In the genomic region with DNA sequence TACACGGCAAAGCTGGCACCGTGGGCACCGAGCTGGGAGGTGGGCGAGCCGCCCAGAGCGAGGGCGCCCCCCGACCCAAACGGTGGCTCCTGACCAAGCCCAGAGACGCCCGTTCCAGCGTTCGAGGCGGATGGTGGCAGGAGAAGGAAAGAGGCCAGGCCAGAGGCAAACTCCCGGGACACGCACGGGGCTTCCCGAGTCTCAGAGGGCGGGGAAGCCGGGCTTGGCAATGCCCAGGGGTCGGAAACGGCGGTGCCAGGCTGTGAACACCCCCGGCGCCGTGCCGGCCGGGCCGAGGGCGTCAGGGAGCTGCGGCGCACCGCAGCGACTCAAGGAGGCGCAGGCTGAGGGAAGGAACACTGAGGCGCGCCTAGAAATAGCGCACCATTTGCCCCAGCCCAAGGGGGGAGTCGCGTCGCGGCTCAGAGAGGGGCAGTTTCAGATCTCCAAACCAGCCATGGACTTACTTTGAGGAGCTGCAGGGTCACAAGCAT, we compare ENCODE assay signal across 8 cellular contexts. TPM values are rescaled to one million over a fixed set of nuclear protein-coding genes. Genes with fewer than 3 reads are reported as not detected.
A peak's percentile ranks its signal among the peaks of the same experiment; 100 is the strongest.
DNase-seq lines count a peak whose midpoint lies in the region; ATAC-seq, FAIRE-seq and TF ChIP-seq lines count a peak whose summit lies in the region.

No MANE protein-coding gene starts in this region.

- H2AFZ ChIP-seq in HepG2 (ENCODE audit: low read length), result no peak overlapping the region

- DNase-seq in NCI-H1417 (lab: John Stamatoyannopoulos, UW), result peak in 2 of 3 experiments; percentile 29 to 66
- no peak for DNase-seq in NCI-H1417 treated with DMSO at 0.1 percent for 48 hours (lab: John Stamatoyannopoulos, UW)
- peak; percentile 64 for DNase-seq in M059J (ENCODE audit: low read depth)
- peak; percentile 20 to 40 (median 26) for DNase-seq in body of pancreas
- no peak for DNase-seq in HepG2 (ENCODE audit: low spot score)
- DNase-seq in testis, result no peak
- DNase-seq in kidney tubule cell (ENCODE audit: low spot score), result no peak

- 2 to 10% methylated on average over 3 to 33 of the region's 42 CpGs for WGBS in body of pancreas, 2 donors
- 1% methylated on average over 15 of the region's 42 CpGs for WGBS in HepG2 (ENCODE audit: low lambda C conversion rate)
- 0 to 1% methylated on average over 11 to 42 of the region's 42 CpGs for WGBS in testis, 2 donors

- peak overlapping the region; percentile 82 for H3K9ac ChIP-seq in HepG2 (ENCODE audit: insufficient read depth, low read depth, low read length)

- POLR2A ChIA-PET in HepG2 (lab: Yijun Ruan, JAX), result interaction anchor here (0.6 to 10.3 kb wide), 15 partner anchors 18 to 224 kb away, joined by 3 to 122 read pairs (median 3); no protein-coding TSS in a partner anchor

- TF ChIP-seq EP300 in HepG2 (IDR thresholded peaks at IDR 0.05; ENCODE audit: low read depth in 2 of 2, low read length in 2 of 2), result no peak
- TF ChIP-seq EP300 in HepG2 (CRISPR knock-in tag; IDR thresholded peaks at IDR 0.05; ENCODE audit: borderline replicate concordance), result no peak

- H3K4me2 ChIP-seq in HepG2 (ENCODE audit: low read depth, low read length), result peak overlapping the region; percentile 96

- H3K4me3 ChIP-seq in body of pancreas (peak overlapping the region; percentile 6 to 34), HepG2 (replicated peaks in 1 of 3; ENCODE audit: insufficient read depth in 1 of 3, low read depth in 2 of 3, low read length in 3 of 3) (peak overlapping the region; percentile 92 to 99 (median 98)), testis (peak overlapping the region; percentile 51 to 72)

- in situ Hi-C loops in HepG2 (cut with HindIII; ENCODE audit: extremely low pct_ligation_motif_present, low pct_unique_long_range_greater_than_20kb), result loop anchor here (25.0 kb wide), 1 partner anchor 162 kb away; no protein-coding TSS in a partner anchor

- H3K4me1 ChIP-seq in body of pancreas (peaks cover 29% of the 10 kb centered on the region), HepG2 (ENCODE audit: insufficient read depth, low read length) (peaks cover 66% of the 10 kb centered on the region), testis (peaks cover 16% of the 10 kb centered on the region)

- H3K36me3 ChIP-seq in body of pancreas (replicated peaks in 1 of 2; ENCODE audit: insufficient read depth in 1 of 2, low read depth in 2 of 2), result no peaks in the 10 kb centered on the region
- H3K36me3 ChIP-seq in HepG2 (replicated peaks in 1 of 2; ENCODE audit: control insufficient read depth in 1 of 2, insufficient read depth in 2 of 2, low read length in 2 of 2), result peaks cover 0 to 1% of the 10 kb centered on the region in 2 experiments
- no peaks in the 10 kb centered on the region for H3K36me3 ChIP-seq in testis (ENCODE audit: low read depth, missing control alignments)

- H3K79me2 ChIP-seq in HepG2 (ENCODE audit: insufficient read depth, low read length), result peaks cover 79% of the 10 kb centered on the region

- peaks cover 0 to 5% of the 10 kb centered on the region in 2 donors for H3K27me3 ChIP-seq in body of pancreas
- H3K27me3 ChIP-seq in HepG2 (ENCODE audit: control insufficient read depth in 1 of 2, insufficient read depth in 2 of 2, low read length in 2 of 2), result no peaks in the 10 kb centered on the region; a peak in 1 of 5 replicates
- H3K27me3 ChIP-seq in testis, result no peaks in the 10 kb centered on the region

- TF ChIP-seq POLR2A in body of pancreas (IDR thresholded peaks at IDR 0.05) (no peak), HepG2 (IDR thresholded peaks at IDR 0.05; ENCODE audit: insufficient read depth in 1 of 2, low read depth in 2 of 2, low read length in 2 of 2) (no peak), testis (IDR thresholded peaks at IDR 0.05) (no peak)

- peak overlapping the region; percentile 5 to 83 (median 74) for H3K27ac ChIP-seq in body of pancreas
- peak overlapping the region; percentile 93 for H3K27ac ChIP-seq in HepG2 (ENCODE audit: extremely low read length, insufficient read depth, low read length)
- H3K27ac ChIP-seq in testis, result peak overlapping the region; percentile 55 to 74

- H3K9me3 ChIP-seq in body of pancreas (no peaks in the 10 kb centered on the region), HepG2 (ENCODE audit: low read length) (no peaks in the 10 kb centered on the region), testis (no peaks in the 10 kb centered on the region)

- intact Hi-C loops in body of pancreas (cut with DNase I), result no loop called here
- intact Hi-C loops in HepG2 (cut with micrococcal nuclease; ENCODE audit: unreplicated experiment), result loop anchor here (2.0 to 5.0 kb wide), 4 partner anchors 32 to 224 kb away; no protein-coding TSS in a partner anchor
- intact Hi-C loops in testis (cut with DNase I; ENCODE audit: low total_unique reads), result no loop called here

- H4K20me1 ChIP-seq in HepG2 (ENCODE audit: insufficient read depth, low read length), result peaks cover 42% of the 10 kb centered on the region

- TF ChIP-seq CTCF in body of pancreas (IDR thresholded peaks at IDR 0.05), result peak in 2 of 7 experiments; percentile 9 to 11
- no peak for TF ChIP-seq CTCF in HepG2 (CRISPR knock-in tag; IDR thresholded peaks at IDR 0.05)
- TF ChIP-seq CTCF in testis (IDR thresholded peaks at IDR 0.05), result no peak

- peak; percentile 35 for ATAC-seq in GM21786 (IDR thresholded peaks at IDR 0.05; ENCODE audit: unreplicated experiment)
- peak; percentile 19 for ATAC-seq in body of pancreas
- no peak; the same call in 2 of the 3 replicates for ATAC-seq in HepG2

- BruUV-seq in HepG2 (replicated peaks; lab: Mats Ljungman, UMichigan), result no TSS peak

- TF ChIP-seq RAD21 in HepG2 (CRISPR knock-in tag; IDR thresholded peaks at IDR 0.05), result no peak

- CTCF ChIA-PET in HepG2 (lab: Yijun Ruan, JAX; ENCODE audit: low intra/inter-chr PET ratio, low total read pairs), result no interaction called here

- no peak for FAIRE-seq in HepG2 (lab: Jason Lieb, UNC)

TF ChIP-seq in HepG2, 621 proteins besides CTCF, POLR2A, EP300 and RAD21 (continues in another document):
- TF ChIP-seq ZNF383 (CRISPR knock-in tag; IDR thresholded peaks at IDR 0.05; ENCODE audit: borderline replicate concordance), result peak; percentile 44; the same call in 1 of the 2 replicates
- no peak; the same call in 1 of the 2 replicates for TF ChIP-seq AFF4 (CRISPR knock-in tag; IDR thresholded peaks at IDR 0.05)
- TF ChIP-seq JARID2 (CRISPR knock-in tag; IDR thresholded peaks at IDR 0.05; ENCODE audit: insufficient replicate concordance), result no peak
- no peak for TF ChIP-seq ZNF224 (CRISPR knock-in tag; IDR thresholded peaks at IDR 0.05)
- peak; percentile 79 for TF ChIP-seq RBFOX2 (IDR thresholded peaks at IDR 0.05; ENCODE audit: low read depth, low read length)
- no peak for TF ChIP-seq KLF11 (CRISPR knock-in tag; IDR thresholded peaks at IDR 0.05)

RNA-seq across cellular contexts. Expression of gene SPRY4, which starts 0.4 kb away (rescaled TPM):
- 3.6 and 6.9 TPM in 2 replicates for total RNA-seq in M059J (2014; rRNA removed; shearing (Covaris generic))
- 10 to 100 TPM in 1 of 2 donors, 1 to 10 TPM in 1; 6.7 to 18.5 TPM for total RNA-seq in body of pancreas
- 8.9 and 9.0 TPM in 2 replicates for total RNA-seq in HepG2 (2016; rRNA removed; fragmentation: Illumina TruSeq; extraction: Trizol)
- total RNA-seq in HepG2 (2016; cell fraction: cytosol; rRNA removed; fragmentation: Illumina TruSeq; extraction: Trizol; ENCODE audit: low read depth), result 1.6 and 1.8 TPM in 2 replicates
- total RNA-seq in HepG2 (2016; cell fraction: insoluble cytoplasmic fraction; rRNA removed; fragmentation: Illumina TruSeq; extraction: Trizol), result 8.3 and 8.7 TPM in 2 replicates
- 5.8 and 6.0 TPM in 2 replicates for total RNA-seq in HepG2 (2016; cell fraction: membrane; rRNA removed; fragmentation: Illumina TruSeq; extraction: Trizol)
- 12.5 and 16.8 TPM in 2 replicates for total RNA-seq in HepG2 (2016; cell fraction: nucleus; rRNA removed; fragmentation: Illumina TruSeq; extraction: Trizol)
- polyA plus RNA-seq in HepG2 (2011; rRNA removed), result 17.8 and 19.2 TPM in 2 replicates
- 10.9 and 12.6 TPM in 2 replicates for polyA plus RNA-seq in HepG2 (2011; cell fraction: cytosol; rRNA removed)
- polyA plus RNA-seq in HepG2 (2011; cell fraction: nucleus; rRNA removed), result 61.0 and 63.7 TPM in 2 replicates
- 10.0 and 17.2 TPM in 2 replicates for polyA plus RNA-seq in HepG2 (2012)
- 0.37 and 0.40 TPM in 2 replicates for polyA plus RNA-seq in HepG2 (2016; cell fraction: cytosol; fragmentation: Illumina TruSeq; extraction: Trizol; ENCODE audit: low read depth)
- 6.9 and 9.0 TPM in 2 replicates for polyA plus RNA-seq in HepG2 (2016; cell fraction: insoluble cytoplasmic fraction; fragmentation: Illumina TruSeq; extraction: Trizol; ENCODE audit: low read depth)
- polyA plus RNA-seq in HepG2 (2016; cell fraction: membrane; fragmentation: Illumina TruSeq; extraction: Trizol; ENCODE audit: low read depth), result 2.0 and 2.1 TPM in 2 replicates
- polyA plus RNA-seq in HepG2 (2016; cell fraction: nucleus; fragmentation: Illumina TruSeq; extraction: Trizol; ENCODE audit: insufficient read depth, low read depth), result 21.3 and 22.7 TPM in 2 replicates
- polyA minus RNA-seq in HepG2 (2011; rRNA and poly(A)+ RNA removed; ENCODE audit: low replicate concordance), result 0.09 and 81.1 TPM in 2 replicates
- polyA minus RNA-seq in HepG2 (2011; cell fraction: cytosol; rRNA and poly(A)+ RNA removed), result 21.7 and 22.2 TPM in 2 replicates
- polyA minus RNA-seq in HepG2 (2011; cell fraction: nucleus; rRNA and poly(A)+ RNA removed), result 40.0 and 40.4 TPM in 2 replicates
- 1 to 10 TPM; 5.3 to 7.2 TPM for total RNA-seq in testis
- polyA plus RNA-seq in testis (ENCODE audit: insufficient read depth, low read depth, low replicate concordance), result 3.8 TPM

Comparison
In these comparisons a context has a peak if more than half of its experiments do, and no peak if none do; other contexts are left out.
1. DNase-seq: peak in NCI-H1417 (2 of 3), M059J (single experiment) and body of pancreas (4 of 4); none in NCI-H1417 treated with DMSO at 0.1 percent for 48 hours (single experiment), HepG2 (single experiment), testis (single experiment) and kidney tubule cell (single experiment).
2. H3K4me3 ChIP-seq: peak in every context shown above with its lines; median percentile 98 in HepG2; 62 in testis; 20 in body of pancreas.
3. Peak in every context shown above with its lines, with median percentiles within 50 percentile points of each other: H3K27ac ChIP-seq.